Comparison of ENCODE assay signal across 12 cellular contexts in genomic region chr2:225037374-225038075, GRCh38. TPM values are rescaled to one million over a fixed set of nuclear protein-coding genes. Genes with fewer than 3 reads are reported as not detected.
DNase-seq lines count a peak whose midpoint lies in the region; ATAC-seq lines count a peak whose summit lies in the region.
"Had no signal": no experiment of that assay in that cellular context is flagged by ENCODE, and none has a peak within 500 bp of the region (broad histone marks: within the 10 kb centered on the region; RNA-seq: fewer than 3 reads in every experiment).

No MANE protein-coding gene starts in this region.

- H3K4me1 Mint-ChIP-seq in activated naive CD4-positive, alpha-beta T cell treated with anti-CD3 and anti-CD28 coated beads for 36 hours (ENCODE audit: low read depth) = peaks cover 77% of the 10 kb centered on the region
- H3K4me1 Mint-ChIP-seq in T-helper 1 cell treated with Interleukin-12 subunit alpha and Interleukin-12 subunit beta and Interleukin-4 antibody, amounts not matched to agents 30 μg/mL and 1 μg/mL, for 36 hours (ENCODE audit: low read depth) = peaks cover 62% of the 10 kb centered on the region
- H3K4me1 Mint-ChIP-seq in stimulated activated naive CD8-positive, alpha-beta T cell treated with anti-CD3 and anti-CD28 coated beads, Interleukin-15, amount 100 ng/mL, for 72 hours = peaks cover 72% of the 10 kb centered on the region

- H3K27ac ChIP-seq in effector memory CD4-positive, alpha-beta T cell (ENCODE audit: insufficient read depth, low read length, poor library complexity, severe bottlenecking) = peak overlapping the region; percentile 96
- H3K27ac ChIP-seq: vagina had no signal

- no peaks in the 10 kb centered on the region for H3K9me3 Mint-ChIP-seq in activated naive CD4-positive, alpha-beta T cell treated with anti-CD3 and anti-CD28 coated beads for 36 hours
- H3K9me3 Mint-ChIP-seq in T-helper 1 cell treated with Interleukin-12 subunit alpha and Interleukin-12 subunit beta and Interleukin-4 antibody, amounts not matched to agents 30 μg/mL and 1 μg/mL, for 36 hours = no peaks in the 10 kb centered on the region
- H3K9me3 Mint-ChIP-seq in stimulated activated naive CD8-positive, alpha-beta T cell treated with anti-CD3 and anti-CD28 coated beads, Interleukin-15, amount 100 ng/mL, for 72 hours = no peaks in the 10 kb centered on the region

- no peaks in the 10 kb centered on the region for H3K27me3 Mint-ChIP-seq in activated naive CD4-positive, alpha-beta T cell treated with anti-CD3 and anti-CD28 coated beads for 36 hours (ENCODE audit: low read depth)
- H3K27me3 Mint-ChIP-seq in T-helper 1 cell treated with Interleukin-12 subunit alpha and Interleukin-12 subunit beta and Interleukin-4 antibody, amounts not matched to agents 30 μg/mL and 1 μg/mL, for 36 hours (ENCODE audit: low read depth) = no peaks in the 10 kb centered on the region
- no peaks in the 10 kb centered on the region for H3K27me3 Mint-ChIP-seq in stimulated activated naive CD8-positive, alpha-beta T cell treated with anti-CD3 and anti-CD28 coated beads, Interleukin-15, amount 100 ng/mL, for 72 hours

- peaks cover 28% of the 10 kb centered on the region for H3K36me3 Mint-ChIP-seq in activated naive CD4-positive, alpha-beta T cell treated with anti-CD3 and anti-CD28 coated beads for 36 hours (ENCODE audit: low read depth)
- peaks cover 63% of the 10 kb centered on the region for H3K36me3 Mint-ChIP-seq in T-helper 1 cell treated with Interleukin-12 subunit alpha and Interleukin-12 subunit beta and Interleukin-4 antibody, amounts not matched to agents 30 μg/mL and 1 μg/mL, for 36 hours (ENCODE audit: low read depth)

- peaks cover 31% of the 10 kb centered on the region for H3K4me1 ChIP-seq in effector memory CD4-positive, alpha-beta T cell (ENCODE audit: control insufficient read depth, insufficient read depth, low read length, poor library complexity, severe bottlenecking)

- intact Hi-C loops in activated naive CD4-positive, alpha-beta T cell treated with anti-CD3 and anti-CD28 coated beads for 36 hours (cut with micrococcal nuclease) = loop anchor here (1.0 kb wide), 3 partner anchors 9 to 151 kb away; no protein-coding TSS in a partner anchor

- H3K27me3 ChIP-seq in effector memory CD4-positive, alpha-beta T cell (replicated peaks; ENCODE audit: control insufficient read depth, insufficient read depth, low read length, poor library complexity, severe bottlenecking) = no peaks in the 10 kb centered on the region
- H3K27me3 ChIP-seq: vagina had no signal

- peak overlapping the region; percentile 39 for H3K4me3 ChIP-seq in effector memory CD4-positive, alpha-beta T cell (ENCODE audit: insufficient read depth, low read depth, low read length, poor library complexity, severe bottlenecking)
- H3K4me3 ChIP-seq: smooth muscle cell, vagina had no signal

- DNase-seq in activated naive CD4-positive, alpha-beta T cell treated with anti-CD3 and anti-CD28 coated beads for 36 hours = no peak
- no peak for DNase-seq in activated naive CD4-positive, alpha-beta T cell (lab: John Stamatoyannopoulos, UW)
- DNase-seq in effector memory CD4-positive, alpha-beta T cell = no peak
- DNase-seq in stimulated activated naive CD8-positive, alpha-beta T cell treated with anti-CD3 and anti-CD28 coated beads, Interleukin-15, amount 100 ng/mL, for 72 hours = no peak
- DNase-seq in NCI-H128 (lab: John Stamatoyannopoulos, UW; ENCODE audit: unreplicated experiment) = no peak
- DNase-seq in left lobe of liver (ENCODE audit: low spot score) = no peak
- DNase-seq in NCI-H1694 treated with DMSO at 0.1 percent for 48 hours (lab: John Stamatoyannopoulos, UW) = no peak
- DNase-seq: KBM-7 had no signal

- peak overlapping the region; percentile 67 for H3K4me3 Mint-ChIP-seq in activated naive CD4-positive, alpha-beta T cell treated with anti-CD3 and anti-CD28 coated beads for 36 hours
- peak overlapping the region; percentile 98 for H3K4me3 Mint-ChIP-seq in T-helper 1 cell treated with Interleukin-12 subunit alpha and Interleukin-12 subunit beta and Interleukin-4 antibody, amounts not matched to agents 30 μg/mL and 1 μg/mL, for 36 hours
- peak overlapping the region; percentile 86 to 95 for H3K4me3 Mint-ChIP-seq in stimulated activated naive CD8-positive, alpha-beta T cell treated with anti-CD3 and anti-CD28 coated beads, Interleukin-15, amount 100 ng/mL, for 72 hours

- peak overlapping the region; percentile 87 for H3K27ac Mint-ChIP-seq in activated naive CD4-positive, alpha-beta T cell treated with anti-CD3 and anti-CD28 coated beads for 36 hours
- H3K27ac Mint-ChIP-seq in T-helper 1 cell treated with Interleukin-12 subunit alpha and Interleukin-12 subunit beta and Interleukin-4 antibody, amounts not matched to agents 30 μg/mL and 1 μg/mL, for 36 hours = peak overlapping the region; percentile 90
- H3K27ac Mint-ChIP-seq in stimulated activated naive CD8-positive, alpha-beta T cell treated with anti-CD3 and anti-CD28 coated beads, Interleukin-15, amount 100 ng/mL, for 72 hours = peak overlapping the region; percentile 87 to 94

- CTCF ChIA-PET in activated naive CD4-positive, alpha-beta T cell treated with anti-CD3 and anti-CD28 coated beads for 36 hours (lab: Charles Lee) = no interaction called here

- H3K36me3 ChIP-seq in effector memory CD4-positive, alpha-beta T cell (ENCODE audit: control insufficient read depth, insufficient read depth, low read length) = peaks cover 8% of the 10 kb centered on the region
- H3K36me3 ChIP-seq: vagina had no signal

- no peak for ATAC-seq in stimulated activated naive CD8-positive, alpha-beta T cell treated with anti-CD3 and anti-CD28 coated beads, Interleukin-15, amount 100 ng/mL, for 72 hours
- ATAC-seq in left lobe of liver = no peak
- ATAC-seq: esophagus mucosa had no signal

- H3K9me3 ChIP-seq in effector memory CD4-positive, alpha-beta T cell (ENCODE audit: control insufficient read depth, low read length) = no peaks in the 10 kb centered on the region
- H3K9me3 ChIP-seq: vagina had no signal

RNA-seq across cellular contexts. Expression of gene DOCK10, which starts 4.7 kb away (rescaled TPM):
- total RNA-seq in activated naive CD4-positive, alpha-beta T cell treated with anti-CD3 and anti-CD28 coated beads for 36 hours = 100 to 1,000 TPM; 123 to 137 TPM
- total RNA-seq in left lobe of liver = 6.0 TPM

Comparison
In these comparisons a context has a peak if more than half of its experiments do, and no peak if none do; other contexts are left out.
1. RNA of gene DOCK10, which starts 4.7 kb away (total RNA-seq): 123 to 137 TPM in activated naive CD4-positive, alpha-beta T cell treated with anti-CD3 and anti-CD28 coated beads for 36 hours; 6.0 TPM in left lobe of liver (single experiment); every median in the first group is over 10 times any median in the second.
2. Peak in every context shown above with its lines, with median percentiles within 50 percentile points of each other: H3K27ac Mint-ChIP-seq and H3K4me3 Mint-ChIP-seq.